ENCODE assay signal across 8 cellular contexts in genomic region chr2:217790681-217791392, GRCh38.
DNase-seq lines count a peak whose midpoint lies in the region; FAIRE-seq and TF ChIP-seq lines count a peak whose summit lies in the region.

No MANE protein-coding gene starts in this region.

- no TSS peak for BruUV-seq in PC-9 (replicated peaks; lab: Mats Ljungman, UMichigan)

- CTCF ChIA-PET in CD8-positive, alpha-beta memory T cell (lab: Charles Lee): interaction anchor here (2.4 to 4.3 kb wide), 3 partner anchors 11 to 243 kb away, joined by 7 to 34 read pairs (median 8); no protein-coding TSS in a partner anchor
- CTCF ChIA-PET in PC-9 (lab: Charles Lee): interaction anchor here (0.6 to 0.8 kb wide), 2 partner anchors 91 to 96 kb away, joined by 3 to 8 read pairs; no protein-coding TSS in a partner anchor

- peak overlapping the region; percentile 41 to 87 (median 71) for H3K4me3 Mint-ChIP-seq in CD8-positive, alpha-beta memory T cell

- H3K27ac ChIP-seq in CD8-positive, alpha-beta memory T cell (ENCODE audit: low read depth, low read length): no peak overlapping the region
- H3K27ac ChIP-seq in cingulate gyrus (ENCODE audit: low read depth, low read length): peak overlapping the region; percentile 13
- no peak overlapping the region for H3K27ac ChIP-seq in PC-9

- no peaks in the 10 kb centered on the region for H3K9me2 ChIP-seq in PC-9 (ENCODE audit: insufficient read depth)

- no peak overlapping the region for H3K4me3 ChIP-seq in CD8-positive, alpha-beta memory T cell (ENCODE audit: low read length)
- no peak overlapping the region for H3K4me3 ChIP-seq in PC-9

- no peaks in the 10 kb centered on the region for H3K27me3 ChIP-seq in CD8-positive, alpha-beta memory T cell (ENCODE audit: insufficient read depth, low read length, poor library complexity, severe bottlenecking)
- H3K27me3 ChIP-seq in PC-9 (ENCODE audit: insufficient read depth, low read depth): no peaks in the 10 kb centered on the region; the same call in 1 of the 2 replicates

- peaks cover 0 to 1% (median 0%) of the 10 kb centered on the region in 3 donors for H3K36me3 Mint-ChIP-seq in CD8-positive, alpha-beta memory T cell

- H3K4me1 Mint-ChIP-seq in CD8-positive, alpha-beta memory T cell: peaks cover 9 to 17% (median 15%) of the 10 kb centered on the region in 3 donors

- H3K36me3 ChIP-seq in CD8-positive, alpha-beta memory T cell (ENCODE audit: insufficient read depth, low read length): no peaks in the 10 kb centered on the region
- H3K36me3 ChIP-seq in PC-9 (ENCODE audit: low read depth): no peaks in the 10 kb centered on the region

- no peaks in the 10 kb centered on the region for H3K27me3 Mint-ChIP-seq in CD8-positive, alpha-beta memory T cell

- no peaks in the 10 kb centered on the region for H3K79me2 ChIP-seq in PC-9 (ENCODE audit: low read depth)

- no peaks in the 10 kb centered on the region for H3K9me3 ChIP-seq in CD8-positive, alpha-beta memory T cell (ENCODE audit: low read length)
- H3K9me3 ChIP-seq in PC-9 (ENCODE audit: insufficient read depth, low read depth): no peaks in the 10 kb centered on the region

- H3K4me1 ChIP-seq in CD8-positive, alpha-beta memory T cell (ENCODE audit: insufficient read depth, low read length): peaks cover 15% of the 10 kb centered on the region
- H3K4me1 ChIP-seq in PC-9 (replicated peaks; ENCODE audit: insufficient read depth): no peaks in the 10 kb centered on the region

- no peak for DNase-seq in CD8-positive, alpha-beta memory T cell
- peak; percentile 36 for DNase-seq in MV-4-11 (lab: John Stamatoyannopoulos, UW)
- peak; percentile 60 for DNase-seq in posterior vena cava (ENCODE audit: low spot score)
- no peak for DNase-seq in stimulated activated CD4-positive, alpha-beta T cell treated with anti-CD3 and anti-CD28 coated beads, Interleukin-15, amount 100 ng/mL, for 24 hours
- DNase-seq in NCI-H128 (lab: John Stamatoyannopoulos, UW; ENCODE audit: unreplicated experiment): no peak
- DNase-seq in PC-9: no peak
- DNase-seq in frontal cortex (ENCODE audit: low spot score in 2 of 2): no peak

- peak overlapping the region in 5 of 8 donors; percentile 70 to 78 (median 73) for H3K27ac Mint-ChIP-seq in CD8-positive, alpha-beta memory T cell

- no peaks in the 10 kb centered on the region for H3F3A ChIP-seq in PC-9 (ENCODE audit: insufficient read depth, low read depth)

- no peak overlapping the region for H2AFZ ChIP-seq in PC-9

- H4K20me1 ChIP-seq in PC-9 (ENCODE audit: insufficient read depth): no peaks in the 10 kb centered on the region

- H3K9me3 Mint-ChIP-seq in CD8-positive, alpha-beta memory T cell: no peaks in the 10 kb centered on the region

- FAIRE-seq in frontal cortex (lab: Jason Lieb, UNC): no peak

- intact Hi-C loops in posterior vena cava (cut with DNase I) (loop anchor here in 1 of 2 donors (5.0 kb wide), 2 partner anchors 196 to 246 kb away; no protein-coding TSS in a partner anchor), PC-9 (cut with micrococcal nuclease; ENCODE audit: unreplicated experiment) (no loop called here)

- POLR2A ChIA-PET in CD8-positive, alpha-beta memory T cell (lab: Charles Lee): no interaction called here
- POLR2A ChIA-PET in PC-9 (lab: Charles Lee; ENCODE audit: unreplicated experiment): no interaction called here

- H3K4me2 ChIP-seq in PC-9: no peak overlapping the region

- no peak for TF ChIP-seq CTCF in PC-9 (conservative IDR thresholded peaks at IDR 0.05)

Comparison
In these comparisons a context has a peak if more than half of its experiments do, and no peak if none do; other contexts are left out.
1. DNase-seq: peak in MV-4-11 (single experiment) and posterior vena cava (single experiment); none in CD8-positive, alpha-beta memory T cell (0 of 5), stimulated activated CD4-positive, alpha-beta T cell treated with anti-CD3 and anti-CD28 coated beads, Interleukin-15, amount 100 ng/mL, for 24 hours (single experiment), NCI-H128 (single experiment), PC-9 (0 of 2) and frontal cortex (0 of 2).